Comparison of ENCODE assay signal across 8 cellular contexts in the genomic region with DNA sequence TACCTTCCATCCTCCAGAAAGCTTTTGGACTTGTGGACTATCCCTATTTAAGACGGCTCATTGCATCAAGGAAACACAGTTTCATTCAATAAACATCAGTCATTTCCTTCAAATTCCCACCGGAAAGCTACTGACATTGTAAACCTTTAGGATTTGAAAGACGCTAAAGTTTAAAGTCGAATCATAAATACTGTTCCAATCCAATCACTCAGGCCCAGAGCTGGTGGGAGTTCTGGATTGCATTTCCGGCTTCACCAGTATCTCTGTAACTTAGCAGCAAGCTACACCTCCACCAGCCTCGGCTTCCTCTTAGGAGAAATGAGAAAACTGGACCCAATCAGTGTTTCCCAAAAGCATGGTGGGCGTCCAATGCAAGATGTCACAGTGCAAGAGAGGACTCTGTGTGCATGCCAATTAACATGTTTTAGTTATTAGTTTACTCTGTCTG. TPM values are rescaled to one million over a fixed set of nuclear protein-coding genes. Genes with fewer than 3 reads are reported as not detected.
DNase-seq lines count a peak whose midpoint lies in the region; ATAC-seq and TF ChIP-seq lines count a peak whose summit lies in the region.

No MANE protein-coding gene starts in this region.

- no peaks in the 10 kb centered on the region for H3K36me3 ChIP-seq in right atrium auricular region
- no peaks in the 10 kb centered on the region for H3K36me3 ChIP-seq in skeletal muscle satellite cell (ENCODE audit: insufficient read depth, low read length)

- H3K36me3 Mint-ChIP-seq in activated CD8-positive, alpha-beta T cell treated with anti-CD3 and anti-CD28 coated beads, Interleukin-2, amount 10 ng/mL, durations not matched to agents 7 days and 5 days (ENCODE audit: low read depth) = peaks cover 33% of the 10 kb centered on the region

- H3K27ac Mint-ChIP-seq in activated CD8-positive, alpha-beta T cell treated with anti-CD3 and anti-CD28 coated beads, Interleukin-2, amount 10 ng/mL, durations not matched to agents 7 days and 5 days = no peak overlapping the region

- H3K9ac ChIP-seq in skeletal muscle satellite cell (ENCODE audit: low read depth, low read length) = peak overlapping the region; percentile 94

- H3K4me1 ChIP-seq in right atrium auricular region (peaks cover 0 to 36% of the 10 kb centered on the region in 2 donors), skeletal muscle satellite cell (ENCODE audit: control insufficient read depth, insufficient read depth, low read length) (peaks cover 15% of the 10 kb centered on the region)

- CTCF ChIA-PET in activated CD8-positive, alpha-beta T cell treated with anti-CD3 and anti-CD28 coated beads, Interleukin-2, amount 10 ng/mL, durations not matched to agents 7 days and 5 days (lab: Charles Lee) = interaction anchor here (1.4 kb wide), 1 partner anchor 183 kb away, joined by 3 read pairs; no protein-coding TSS in a partner anchor

- H3K27me3 Mint-ChIP-seq in activated CD8-positive, alpha-beta T cell treated with anti-CD3 and anti-CD28 coated beads, Interleukin-2, amount 10 ng/mL, durations not matched to agents 7 days and 5 days (ENCODE audit: low read depth) = no peaks in the 10 kb centered on the region

- intact Hi-C loops in left cardiac atrium (cut with DNase I) = no loop called here
- intact Hi-C loops in cardiac septum (cut with DNase I) = no loop called here

- no peak for TF ChIP-seq CTCF in right atrium auricular region (IDR thresholded peaks at IDR 0.05)

- ATAC-seq in left cardiac atrium (peak in 1 of 2 donors; percentile 11), GM19351 (IDR thresholded peaks at IDR 0.05; ENCODE audit: unreplicated experiment) (no peak), HG02623 (IDR thresholded peaks at IDR 0.05; ENCODE audit: unreplicated experiment) (no peak), HG02571 (IDR thresholded peaks at IDR 0.05; ENCODE audit: unreplicated experiment) (no peak)
- ATAC-seq in activated CD8-positive, alpha-beta T cell treated with anti-CD3 and anti-CD28 coated beads, Interleukin-2, amount 10 ng/mL, durations not matched to agents 7 days and 5 days = no peak

- H3K4me3 ChIP-seq in right atrium auricular region (peak overlapping the region; percentile 98), skeletal muscle satellite cell (ENCODE audit: low read length) (peak overlapping the region; percentile 100)

- H3K4me3 Mint-ChIP-seq in activated CD8-positive, alpha-beta T cell treated with anti-CD3 and anti-CD28 coated beads, Interleukin-2, amount 10 ng/mL, durations not matched to agents 7 days and 5 days = peak overlapping the region; percentile 89

- peak; percentile 49 for DNase-seq in left cardiac atrium
- DNase-seq in cardiac septum (ENCODE audit: low spot score) = no peak
- no peak for DNase-seq in activated CD8-positive, alpha-beta T cell treated with anti-CD3 and anti-CD28 coated beads, Interleukin-2, amount 10 ng/mL, durations not matched to agents 7 days and 5 days
- DNase-seq in right atrium auricular region (ENCODE audit: low spot score) = no peak

- peaks cover 6% of the 10 kb centered on the region for H3K9me3 Mint-ChIP-seq in activated CD8-positive, alpha-beta T cell treated with anti-CD3 and anti-CD28 coated beads, Interleukin-2, amount 10 ng/mL, durations not matched to agents 7 days and 5 days (ENCODE audit: insufficient read depth)

- H3K9me3 ChIP-seq in right atrium auricular region (no peaks in the 10 kb centered on the region), skeletal muscle satellite cell (replicated peaks; ENCODE audit: low read length) (no peaks in the 10 kb centered on the region)

- H3K4me2 ChIP-seq in skeletal muscle satellite cell (ENCODE audit: low read length) = peak overlapping the region; percentile 89

- POLR2A ChIA-PET in activated CD8-positive, alpha-beta T cell treated with anti-CD3 and anti-CD28 coated beads, Interleukin-2, amount 10 ng/mL, durations not matched to agents 7 days and 5 days (lab: Charles Lee) = interaction anchor here (1.0 to 2.1 kb wide), 2 partner anchors 11 to 18 kb away, joined by 3 to 5 read pairs; no protein-coding TSS in a partner anchor

- no peaks in the 10 kb centered on the region for H3K27me3 ChIP-seq in right atrium auricular region
- no peaks in the 10 kb centered on the region for H3K27me3 ChIP-seq in skeletal muscle satellite cell (ENCODE audit: control insufficient read depth, insufficient read depth, low read length)

- H3K27ac ChIP-seq in right atrium auricular region = peak overlapping the region; percentile 93 to 99

- H3K4me1 Mint-ChIP-seq in activated CD8-positive, alpha-beta T cell treated with anti-CD3 and anti-CD28 coated beads, Interleukin-2, amount 10 ng/mL, durations not matched to agents 7 days and 5 days (ENCODE audit: low read depth) = peaks cover 59% of the 10 kb centered on the region

RNA-seq across cellular contexts. Expression of gene WDFY1, which starts 1.6 kb away (rescaled TPM):
- 10 to 100 TPM; 14.1 to 20.5 TPM for total RNA-seq in left cardiac atrium
- total RNA-seq in cardiac septum = 16.4 TPM
- total RNA-seq in activated CD8-positive, alpha-beta T cell treated with anti-CD3 and anti-CD28 coated beads, Interleukin-2, amount 10 ng/mL, durations not matched to agents 7 days and 5 days = 10 to 100 TPM; 41.5 to 47.1 TPM
- total RNA-seq in right atrium auricular region = 10 to 100 TPM; 13.8 to 16.8 TPM
- total RNA-seq in skeletal muscle satellite cell (2012; rRNA removed) = 81.9 and 87.8 TPM in 2 replicates

RNA-seq across cellular contexts. Expression of gene MRPL44, which starts 13.7 kb away (rescaled TPM):
- total RNA-seq in left cardiac atrium = 10 to 100 TPM; 28.0 to 29.5 TPM
- total RNA-seq in cardiac septum = 34.2 TPM
- total RNA-seq in activated CD8-positive, alpha-beta T cell treated with anti-CD3 and anti-CD28 coated beads, Interleukin-2, amount 10 ng/mL, durations not matched to agents 7 days and 5 days = 10 to 100 TPM; 29.0 to 30.5 TPM
- 10 to 100 TPM; 21.8 to 43.7 TPM for total RNA-seq in right atrium auricular region
- total RNA-seq in skeletal muscle satellite cell (2012; rRNA removed) = 34.7 and 36.0 TPM in 2 replicates
